Comparison of ENCODE assay signal across 26 cellular contexts in genomic region chr2:186466743-186467142, GRCh38.
"Had no signal": no experiment of that assay in that cellular context is flagged by ENCODE, and none has a peak within 500 bp of the region (broad histone marks: within the 10 kb centered on the region; RNA-seq: fewer than 3 reads in every experiment).

No MANE protein-coding gene starts in this region.

- ATAC-seq: stimulated activated effector memory CD8-positive, alpha-beta T cell treated with anti-CD3 and anti-CD28 coated beads, Interleukin-12 subunit alpha, Interleukin-12 subunit beta, amount 100 ng/mL, for 72 hours; stimulated activated memory B cell treated with anti-CD40 and anti-IgM and Interleukin-4, amounts not matched to agents 10 μg/mL and 1 μg/mL and 100 μg/mL, for 72 hours; stimulated activated naive B cell treated with anti-CD40 and anti-IgM and Interleukin-4, amounts not matched to agents 10 μg/mL and 1 μg/mL and 100 μg/mL, for 72 hours; stimulated activated naive CD8-positive, alpha-beta T cell treated with anti-CD3 and anti-CD28 coated beads, Interleukin-15, amount 100 ng/mL, for 72 hours; stimulated activated naive CD8-positive, alpha-beta T cell treated with anti-CD3 and anti-CD28 coated beads, Interleukin-15, Interleukin-2, amounts not matched to agents 100 U/mL and 50 U/mL, for 24 hours; upper lobe of right lung had no signal

- FAIRE-seq: urothelium cell line had no signal

- H3K27me3 ChIP-seq: stomach, suprapubic skin, testis, thyroid gland, tibial artery, transverse colon, upper lobe of left lung, upper lobe of right lung, uterus, vagina had no signal

- H3K27ac ChIP-seq: stomach, suprapubic skin, testis, thoracic aorta, thyroid gland, tibial artery, transverse colon, upper lobe of left lung, upper lobe of right lung, uterus, vagina had no signal

- H3K9me3 ChIP-seq: suprapubic skin, testis, thyroid gland, upper lobe of left lung, uterus, vagina had no signal

- H3K4me3 ChIP-seq: stomach, suprapubic skin, testis, thoracic aorta, thyroid gland, tibial artery, transverse colon, upper lobe of left lung, upper lobe of right lung, uterus, vagina had no signal

- H3K4me1 ChIP-seq: stomach, suprapubic skin, testis, thyroid gland, tibial artery, transverse colon, upper lobe of left lung, upper lobe of right lung, uterus, vagina had no signal

- H3K36me3 ChIP-seq: stomach, suprapubic skin, thoracic aorta, thyroid gland, tibial artery, transverse colon, upper lobe of left lung, upper lobe of right lung, uterus, vagina had no signal

- DNase-seq: stimulated activated CD4-positive, alpha-beta T cell treated with anti-CD3 and anti-CD28 coated beads, Interleukin-2, amount 100 ng/mL, for 48 hours; stimulated activated CD4-positive, alpha-beta T cell treated with anti-CD3 and anti-CD28 coated beads, Interleukin-4, amount 100 ng/mL, for 1 hour; stimulated activated CD4-positive, alpha-beta T cell treated with anti-CD3 and anti-CD28 coated beads, Interleukin-4, amount 100 ng/mL, for 24 hours; stimulated activated CD4-positive, alpha-beta T cell treated with anti-CD3 and anti-CD28 coated beads, Interleukin-4, amount 100 ng/mL, for 4 hours; stimulated activated CD8-positive, alpha-beta memory T cell treated with anti-CD3 and anti-CD28 coated beads, Interleukin-4, amount 100 ng/mL, for 48 hours; stimulated activated naive B cell treated with anti-CD40 and anti-IgM and Interleukin-4, amounts not matched to agents 10 μg/mL and 1 μg/mL and 100 μg/mL, for 72 hours; stimulated activated naive CD4-positive, alpha-beta T cell; stimulated activated naive CD4-positive, alpha-beta T cell treated with Interleukin-2 at 50 U/mL for 16 hours; stimulated activated naive CD8-positive, alpha-beta T cell treated with anti-CD3 and anti-CD28 coated beads, Interleukin-15, amount 100 ng/mL, for 72 hours; stimulated activated naive CD8-positive, alpha-beta T cell treated with anti-CD3 and anti-CD28 coated beads, Interleukin-15, Interleukin-2, amounts not matched to agents 100 U/mL and 50 U/mL, for 24 hours; stomach; substantia nigra; testis; thyroid gland; tibial artery; transverse colon; trophoblast cell; upper lobe of left lung; upper lobe of right lung; uterus had no signal
